ENCODE assay signal across 1 cellular context in genomic region chr17:78365561-78366108, GRCh38.
TF ChIP-seq lines count a peak whose summit lies in the region.

No MANE protein-coding gene starts in this region.

TF ChIP-seq in H1, 55 proteins besides CTCF, POLR2A, EP300 and RAD21 (continued from another document):
- TF ChIP-seq TAF7 (optimal IDR thresholded peaks at IDR 0.05; ENCODE audit: borderline replicate concordance, low read depth, low read length) (peak; percentile 15), NANOG (IDR thresholded peaks at IDR 0.05; ENCODE audit: insufficient read depth, low read depth, low read length, poor library complexity, severe bottlenecking) (peak; percentile 28), CHD7 (IDR thresholded peaks at IDR 0.05; ENCODE audit: insufficient replicate concordance, low read length) (no peak), NRF1 (IDR thresholded peaks at IDR 0.05; ENCODE audit: low read depth, low read length) (no peak), TEAD4 (IDR thresholded peaks at IDR 0.05; ENCODE audit: low read depth, low read length) (peak; percentile 97), TCF12 (IDR thresholded peaks at IDR 0.05; ENCODE audit: low read depth, low read length) (0 out of 2 replicates have a peak, but pooled peaks have one; percentile 3), HDAC2 (IDR thresholded peaks at IDR 0.05; ENCODE audit: borderline replicate concordance in 1 of 2, low read depth in 2 of 2, low read length in 2 of 2) (0 out of 4 replicates have a peak, but pooled peaks have one; percentile 14 to 22), ASH2L (IDR thresholded peaks at IDR 0.05; ENCODE audit: low read length) (peak; percentile 31), SIX5 (IDR thresholded peaks at IDR 0.05; ENCODE audit: low read depth, low read length) (no peak), YY1 (IDR thresholded peaks at IDR 0.05; ENCODE audit: low read depth, low read length) (0 out of 2 replicates have a peak, but pooled peaks have one; percentile 28), CHD2 (IDR thresholded peaks at IDR 0.05; ENCODE audit: low read length) (peak; percentile 10; the same call in 1 of the 2 replicates), GABPA (IDR thresholded peaks at IDR 0.05; ENCODE audit: borderline replicate concordance, insufficient read depth, low read length) (0 out of 2 replicates have a peak, but pooled peaks have one; percentile 11), E2F6 (IDR thresholded peaks at IDR 0.05) (peak; percentile 30; the same call in 1 of the 2 replicates), HDAC6 (IDR thresholded peaks at IDR 0.05; ENCODE audit: low read depth, low read length) (no peak), TAF1 (IDR thresholded peaks at IDR 0.05; ENCODE audit: low read depth, low read length) (0 out of 2 replicates have a peak, but pooled peaks have one; percentile 36), RXRA (IDR thresholded peaks at IDR 0.05; ENCODE audit: insufficient read depth, low read depth, low read length) (peak; percentile 82; the same call in 1 of the 2 replicates), SIN3A (conservative IDR thresholded peaks at IDR 0.05 in 1 of 2, IDR thresholded peaks at IDR 0.05 in 1 of 2; ENCODE audit: low read depth in 1 of 2, low read length in 2 of 2) (no peak)
